In genomic region chr10:80496555-80497172, GRCh38 we compare ENCODE assay signal across 14 cellular contexts. TPM values are rescaled to one million over a fixed set of nuclear protein-coding genes. Genes with fewer than 3 reads are reported as not detected.
DNase-seq lines count a peak whose midpoint lies in the region; ATAC-seq and TF ChIP-seq lines count a peak whose summit lies in the region.
"Had no signal": no experiment of that assay in that cellular context is flagged by ENCODE, and none has a peak within 500 bp of the region (broad histone marks: within the 10 kb centered on the region; RNA-seq: fewer than 3 reads in every experiment).

No MANE protein-coding gene starts in this region.

- TF ChIP-seq EP300 in ovary (IDR thresholded peaks at IDR 0.05) = no peak

- H3K27ac Mint-ChIP-seq in Caco-2 (ENCODE audit: unreplicated experiment) = peak overlapping the region; percentile 87
- peak overlapping the region; percentile 84 to 95 for H3K27ac Mint-ChIP-seq in natural killer cell treated with Interleukin-12 subunit alpha and Interleukin-12 subunit beta and Interleukin-15 and Interleukin-18, amount 100 ng/mL, for 72 hours
- H3K27ac Mint-ChIP-seq: activated B cell treated with CpG ODN at 0.5 μM for 24 hours had no signal

- ATAC-seq in natural killer cell treated with Interleukin-12 subunit alpha and Interleukin-12 subunit beta and Interleukin-15 and Interleukin-18, amount 100 ng/mL, for 72 hours = no peak
- no peak for ATAC-seq in GM18502 (IDR thresholded peaks at IDR 0.05; ENCODE audit: poor library complexity, unreplicated experiment)

- peaks cover 76% of the 10 kb centered on the region for H3K4me1 Mint-ChIP-seq in Caco-2 (ENCODE audit: low read depth, unreplicated experiment)
- H3K4me1 Mint-ChIP-seq in natural killer cell treated with Interleukin-12 subunit alpha and Interleukin-12 subunit beta and Interleukin-15 and Interleukin-18, amount 100 ng/mL, for 72 hours (ENCODE audit: low read depth in 2 of 2) = peaks cover 85 to 91% of the 10 kb centered on the region in 2 donors

- no TSS peak for BruUV-seq in Caco-2 (replicated peaks; lab: Mats Ljungman, UMichigan)

- H3K9me3 ChIP-seq in Caco-2 (peaks cover 5% of the 10 kb centered on the region; the same call in 1 of the 2 replicates), ovary (no peaks in the 10 kb centered on the region)

- H3K27ac ChIP-seq in ACC112 (ENCODE audit: low read depth, low read length) (peak overlapping the region; percentile 79), brain microvascular endothelial cell (peak overlapping the region; percentile 56), coronary artery (peak overlapping the region in 1 of 2 donors; percentile 88), ovary (peak overlapping the region in 1 of 2 donors; percentile 79)

- peaks cover 9% of the 10 kb centered on the region for H3K9me3 Mint-ChIP-seq in Caco-2 (ENCODE audit: unreplicated experiment)
- H3K9me3 Mint-ChIP-seq in natural killer cell treated with Interleukin-12 subunit alpha and Interleukin-12 subunit beta and Interleukin-15 and Interleukin-18, amount 100 ng/mL, for 72 hours = no peaks in the 10 kb centered on the region

- H3K27me3 ChIP-seq in ACC112 (ENCODE audit: insufficient read depth, low read length) (no peaks in the 10 kb centered on the region), Caco-2 (replicated peaks; ENCODE audit: control insufficient read depth, insufficient read depth, low read length) (no peaks in the 10 kb centered on the region), brain microvascular endothelial cell (replicated peaks) (no peaks in the 10 kb centered on the region), ovary (no peaks in the 10 kb centered on the region)

- H3K36me3 Mint-ChIP-seq in Caco-2 (ENCODE audit: insufficient read depth, unreplicated experiment) = peaks cover 79% of the 10 kb centered on the region
- peaks cover 15% of the 10 kb centered on the region for H3K36me3 Mint-ChIP-seq in natural killer cell treated with Interleukin-12 subunit alpha and Interleukin-12 subunit beta and Interleukin-15 and Interleukin-18, amount 100 ng/mL, for 72 hours

- 93 to 98% (median 98%) methylated on average over 4 of the region's 4 CpGs for WGBS in ovary, 3 donors

- no peak for TF ChIP-seq CTCF in Caco-2 (IDR thresholded peaks at IDR 0.05; ENCODE audit: insufficient read depth in 1 of 2, low read depth in 1 of 2, low read length in 1 of 2, severe bottlenecking in 1 of 2, unreplicated experiment in 1 of 2)
- no peak for TF ChIP-seq CTCF in brain microvascular endothelial cell (IDR thresholded peaks at IDR 0.05; ENCODE audit: low read depth, low read length, missing control alignments)
- TF ChIP-seq CTCF in coronary artery (IDR thresholded peaks at IDR 0.05) = no peak
- no peak for TF ChIP-seq CTCF in ovary (IDR thresholded peaks at IDR 0.05)

- no peaks in the 10 kb centered on the region for H3K27me3 Mint-ChIP-seq in Caco-2 (ENCODE audit: insufficient read depth, unreplicated experiment)
- no peaks in the 10 kb centered on the region for H3K27me3 Mint-ChIP-seq in natural killer cell treated with Interleukin-12 subunit alpha and Interleukin-12 subunit beta and Interleukin-15 and Interleukin-18, amount 100 ng/mL, for 72 hours
- H3K27me3 Mint-ChIP-seq: activated B cell treated with CpG ODN at 0.5 μM for 24 hours had no signal

- in situ Hi-C loops in brain microvascular endothelial cell (cut with HindIII; ENCODE audit: low pct_ligation_motif_present, low sequenced_read_pairs) = no loop called here

- intact Hi-C loops in Caco-2 (cut with micrococcal nuclease; ENCODE audit: unreplicated experiment) = no loop called here
- intact Hi-C loops in ovary (cut with DNase I) = loop anchor here in 2 of 4 donors (2.0 to 5.0 kb wide), 2 partner anchors 34 to 42 kb away; partner anchors contain the start of gene TSPAN14 (in 1 of the 2)

- H3K4me1 ChIP-seq in ACC112 (ENCODE audit: control insufficient read depth, insufficient read depth, low read length, unreplicated experiment) = peaks cover 56% of the 10 kb centered on the region
- peaks cover 93% of the 10 kb centered on the region for H3K4me1 ChIP-seq in Caco-2
- H3K4me1 ChIP-seq in ovary (ENCODE audit: insufficient read depth) = peaks cover 42% of the 10 kb centered on the region

- CTCF ChIA-PET in Caco-2 (lab: Charles Lee) = no interaction called here

- H3K36me3 ChIP-seq in ACC112 (ENCODE audit: insufficient read depth, low read length) (peaks cover 3% of the 10 kb centered on the region; the same call in 1 of the 2 replicates), Caco-2 (ENCODE audit: control insufficient read depth, insufficient read depth, low read length) (peaks cover 3% of the 10 kb centered on the region), brain microvascular endothelial cell (replicated peaks) (peaks cover 24% of the 10 kb centered on the region), ovary (no peaks in the 10 kb centered on the region)

- H3K4me3 Mint-ChIP-seq in Caco-2 (ENCODE audit: unreplicated experiment) = no peak overlapping the region
- peak overlapping the region; percentile 63 for H3K4me3 Mint-ChIP-seq in natural killer cell treated with Interleukin-12 subunit alpha and Interleukin-12 subunit beta and Interleukin-15 and Interleukin-18, amount 100 ng/mL, for 72 hours
- H3K4me3 Mint-ChIP-seq: activated B cell treated with CpG ODN at 0.5 μM for 24 hours had no signal

- H3K4me3 ChIP-seq in ACC112 (ENCODE audit: low read depth, low read length) = no peak overlapping the region; the same call in 1 of the 2 replicates
- H3K4me3 ChIP-seq in Caco-2 (ENCODE audit: low read depth, low read length) = no peak overlapping the region
- H3K4me3 ChIP-seq in brain microvascular endothelial cell (ENCODE audit: low read depth, low read length) = no peak overlapping the region
- H3K4me3 ChIP-seq in coronary artery = no peak overlapping the region
- no peak overlapping the region for H3K4me3 ChIP-seq in ovary

- no peak for TF ChIP-seq POLR2A in ovary (IDR thresholded peaks at IDR 0.05)

- peaks cover 18% of the 10 kb centered on the region for H3K79me2 ChIP-seq in ACC112 (ENCODE audit: control insufficient read depth, insufficient read depth, low read length, unreplicated experiment)

- no peak for DNase-seq in Caco-2
- DNase-seq in brain microvascular endothelial cell = no peak
- DNase-seq in natural killer cell treated with Interleukin-12 subunit alpha and Interleukin-12 subunit beta and Interleukin-15 and Interleukin-18, amount 100 ng/mL, for 72 hours (ENCODE audit: low spot score) = no peak
- no peak for DNase-seq in coronary artery (ENCODE audit: low spot score)
- DNase-seq in SIG-M5 (lab: John Stamatoyannopoulos, UW) = no peak
- DNase-seq in ovary = no peak
- DNase-seq: activated B cell treated with CpG ODN at 0.5 μM for 24 hours; activated effector memory CD4-positive, alpha-beta T cell treated with Interleukin-2 at 50 U/mL for 16 hours; central memory CD4-positive, alpha-beta T cell; stimulated activated CD4-positive, alpha-beta T cell treated with anti-CD3 and anti-CD28 coated beads, Interleukin-1b, Interleukin-23, amount 100 ng/mL, for 48 hours had no signal

- H2AFZ ChIP-seq in ACC112 (ENCODE audit: low read length, unreplicated experiment) = no peak overlapping the region

- POLR2A ChIA-PET in Caco-2 (lab: Charles Lee) = interaction anchor here (0.6 kb wide), 1 partner anchor 47 kb away, joined by 3 read pairs; no protein-coding TSS in a partner anchor

RNA-seq across cellular contexts. Expression of gene SH2D4B, which starts 41.0 kb away (rescaled TPM):
- 0.09 and 0.23 TPM in 2 replicates for total RNA-seq in Caco-2 (2022)
- total RNA-seq in natural killer cell treated with Interleukin-12 subunit alpha and Interleukin-12 subunit beta and Interleukin-15 and Interleukin-18, amount 100 ng/mL, for 72 hours = under 1 TPM; 0.25 to 0.40 TPM
- under 1 TPM in 3 of 7 donors, not detected in 4; 0.05 to 0.53 (median 0.10) TPM for total RNA-seq in ovary
- under 1 TPM in 1 of 2 donors, not detected in 1; 0.10 TPM for polyA plus RNA-seq in ovary
- total RNA-seq: activated B cell treated with CpG ODN at 0.5 μM for 24 hours, pulmonary artery endothelial cell had no signal
- polyA plus RNA-seq: BJ had no signal

RNA-seq across cellular contexts. Expression of gene TSPAN14, which starts 42.6 kb away (rescaled TPM):
- total RNA-seq in Caco-2 (2022) (138 and 140 TPM in 2 replicates), ovary (100 to 1,000 TPM in 1 of 7 donors, 10 to 100 TPM in 6; 38.5 to 103 (median 74.8) TPM)
- 10 to 100 TPM; 56.5 to 76.6 TPM for total RNA-seq in natural killer cell treated with Interleukin-12 subunit alpha and Interleukin-12 subunit beta and Interleukin-15 and Interleukin-18, amount 100 ng/mL, for 72 hours
- polyA plus RNA-seq in ovary = 10 to 100 TPM; 35.4 to 77.1 TPM
